ENCODE assay signal across 8 cellular contexts in genomic region chr19:43820098-43820860, GRCh38. TPM values are rescaled to one million over a fixed set of nuclear protein-coding genes. Genes with fewer than 3 reads are reported as not detected.
DNase-seq lines count a peak whose midpoint lies in the region; ATAC-seq, FAIRE-seq and TF ChIP-seq lines count a peak whose summit lies in the region.

No MANE protein-coding gene starts in this region.

- H3K27ac ChIP-seq in fibroblast of lung (ENCODE audit: insufficient read depth, low read length) (no peak overlapping the region), pancreas (no peak overlapping the region)

- DNase-seq in GM04503 (ENCODE audit: low read depth) = peak; percentile 9
- DNase-seq in activated CD8-positive, alpha-beta memory T cell treated with anti-CD3 and anti-CD28 coated beads, Interleukin-2, amount 50 U/mL, for 4 hours = peak; percentile 26
- peak; percentile 56 to 66 for DNase-seq in fibroblast of lung (ENCODE audit: low read depth in 2 of 2)
- no peak for DNase-seq in pancreas
- DNase-seq in GM12892 (ENCODE audit: insufficient read length) = no peak
- no peak for DNase-seq in AML-193 (lab: John Stamatoyannopoulos, UW)

- H3K36me3 ChIP-seq in fibroblast of lung (ENCODE audit: control insufficient read depth, insufficient read depth, low read length) (no peaks in the 10 kb centered on the region), pancreas (no peaks in the 10 kb centered on the region)

- H2AFZ ChIP-seq in fibroblast of lung (ENCODE audit: low read length) = peak overlapping the region; percentile 79

- TF ChIP-seq CTCF in fibroblast of lung (conservative IDR thresholded peaks at IDR 0.05 in 1 of 2, IDR thresholded peaks at IDR 0.05 in 1 of 2; ENCODE audit: low read depth in 1 of 2, low read length in 2 of 2) (no peak), pancreas (IDR thresholded peaks at IDR 0.05) (no peak)

- FAIRE-seq in pancreas (lab: Jason Lieb, UNC) = no peak
- no peak for FAIRE-seq in GM12892 (lab: Jason Lieb, UNC)

- H3K27me3 ChIP-seq in fibroblast of lung (ENCODE audit: control insufficient read depth, insufficient read depth, low read length) (no peaks in the 10 kb centered on the region), pancreas (peaks cover 0 to 8% (median 0%) of the 10 kb centered on the region in 4 donors)

- H3K4me1 ChIP-seq in fibroblast of lung (ENCODE audit: control insufficient read depth, extremely low read depth, insufficient read depth, low read length) (peaks cover 3% of the 10 kb centered on the region), pancreas (no peaks in the 10 kb centered on the region)

- H3K9me3 ChIP-seq in fibroblast of lung (ENCODE audit: control insufficient read depth, insufficient read depth, low read depth, low read length) (no peaks in the 10 kb centered on the region), pancreas (no peaks in the 10 kb centered on the region)

- peak overlapping the region; percentile 59 for H3K4me2 ChIP-seq in fibroblast of lung (ENCODE audit: extremely low read depth, insufficient read depth, low read length)

- H3K79me2 ChIP-seq in fibroblast of lung (ENCODE audit: control insufficient read depth, insufficient read depth, low read length) = no peaks in the 10 kb centered on the region

- peak overlapping the region; percentile 20 to 68 (median 47) for H3K4me3 ChIP-seq in fibroblast of lung (replicated peaks in 1 of 4; ENCODE audit: control extremely low read depth in 1 of 4, insufficient read depth in 1 of 4, low read depth in 3 of 4, low read length in 4 of 4)
- peak overlapping the region in 3 of 4 donors; percentile 5 to 39 (median 20) for H3K4me3 ChIP-seq in pancreas

- no peak overlapping the region for H3K9ac ChIP-seq in fibroblast of lung (ENCODE audit: insufficient read depth, low read length)

- intact Hi-C loops in pancreas (cut with DNase I) = no loop called here

- 11% methylated on average over 47 of the region's 47 CpGs for WGBS in pancreas, 2 donors

- ATAC-seq in pancreas = peak in 3 of 4 donors; percentile 57 to 74 (median 72)
- ATAC-seq in HG02798 (IDR thresholded peaks at IDR 0.05; ENCODE audit: poor library complexity, unreplicated experiment) = no peak
- ATAC-seq in HG02678 (IDR thresholded peaks at IDR 0.05; ENCODE audit: unreplicated experiment) = no peak

- H4K20me1 ChIP-seq in fibroblast of lung (ENCODE audit: control insufficient read depth, extremely low read depth, insufficient read depth, low read length) = no peaks in the 10 kb centered on the region

- TF ChIP-seq POLR2A in GM12892 (IDR thresholded peaks at IDR 0.05; ENCODE audit: low read depth, low read length) = no peak

RNA-seq across cellular contexts. Expression of gene ZNF283, which starts 6.8 kb away (rescaled TPM):
- total RNA-seq in fibroblast of lung (12.8 and 15.2 TPM in 2 replicates), pancreas (1 to 10 TPM; 3.0 to 7.7 (median 3.9) TPM)
- polyA plus RNA-seq in fibroblast of lung (3.5 and 5.8 TPM in 2 replicates), pancreas (1 to 10 TPM; 1.9 to 2.0 TPM)
- polyA plus RNA-seq in fibroblast of lung (2012) = 1.9 and 4.2 TPM in 2 replicates
- 0.59 and 7.7 TPM in 2 replicates for polyA minus RNA-seq in fibroblast of lung (ENCODE audit: low replicate concordance)
- polyA plus RNA-seq in GM12892 (2012; ENCODE audit: missing spikeins) = 8.4 TPM

RNA-seq across cellular contexts. Expression of gene LYPD5, which starts 18.0 kb away (rescaled TPM):
- 0.50 and 1.0 TPM in 2 replicates for total RNA-seq in fibroblast of lung
- polyA plus RNA-seq in fibroblast of lung = 0.12 and 0.37 TPM in 2 replicates
- 0.08 and 0.28 TPM in 2 replicates for polyA plus RNA-seq in fibroblast of lung (2012)
- 1.5 TPM in 1 of 2 replicates, not detected in the other for polyA minus RNA-seq in fibroblast of lung (ENCODE audit: low replicate concordance)
- 1 to 10 TPM in 1 of 6 donors, under 1 TPM in 5; 0.09 to 1.2 (median 0.24) TPM for total RNA-seq in pancreas
- polyA plus RNA-seq in pancreas = under 1 TPM; 0.42 to 0.49 TPM
- polyA plus RNA-seq in GM12892 (2012; ENCODE audit: missing spikeins) = not detected

RNA-seq across cellular contexts. Expression of gene KCNN4, which starts 39.5 kb away (rescaled TPM):
- total RNA-seq in fibroblast of lung = 0.26 and 0.83 TPM in 2 replicates
- 0.41 and 0.53 TPM in 2 replicates for polyA plus RNA-seq in fibroblast of lung
- 0.51 and 1.0 TPM in 2 replicates for polyA plus RNA-seq in fibroblast of lung (2012)
- polyA minus RNA-seq in fibroblast of lung (ENCODE audit: low replicate concordance) = 7.1 TPM in 1 of 2 replicates, not detected in the other
- 1 to 10 TPM in 3 of 6 donors, under 1 TPM in 3; 0.43 to 2.6 (median 0.82) TPM for total RNA-seq in pancreas
- polyA plus RNA-seq in pancreas = 1 to 10 TPM; 1.3 to 1.5 TPM
- 41.1 TPM for polyA plus RNA-seq in GM12892 (2012; ENCODE audit: missing spikeins)

Comparison
In these comparisons a context has a peak if more than half of its experiments do, and no peak if none do; other contexts are left out.
1. DNase-seq: peak in GM04503 (single experiment), activated CD8-positive, alpha-beta memory T cell treated with anti-CD3 and anti-CD28 coated beads, Interleukin-2, amount 50 U/mL, for 4 hours (single experiment) and fibroblast of lung (2 of 2); none in pancreas (0 of 6), GM12892 (single experiment) and AML-193 (0 of 2).
2. ATAC-seq: peak in pancreas (3 of 4); none in HG02798 (single experiment) and HG02678 (single experiment).